Comparison of ENCODE assay signal across 19 cellular contexts in the genomic region with DNA sequence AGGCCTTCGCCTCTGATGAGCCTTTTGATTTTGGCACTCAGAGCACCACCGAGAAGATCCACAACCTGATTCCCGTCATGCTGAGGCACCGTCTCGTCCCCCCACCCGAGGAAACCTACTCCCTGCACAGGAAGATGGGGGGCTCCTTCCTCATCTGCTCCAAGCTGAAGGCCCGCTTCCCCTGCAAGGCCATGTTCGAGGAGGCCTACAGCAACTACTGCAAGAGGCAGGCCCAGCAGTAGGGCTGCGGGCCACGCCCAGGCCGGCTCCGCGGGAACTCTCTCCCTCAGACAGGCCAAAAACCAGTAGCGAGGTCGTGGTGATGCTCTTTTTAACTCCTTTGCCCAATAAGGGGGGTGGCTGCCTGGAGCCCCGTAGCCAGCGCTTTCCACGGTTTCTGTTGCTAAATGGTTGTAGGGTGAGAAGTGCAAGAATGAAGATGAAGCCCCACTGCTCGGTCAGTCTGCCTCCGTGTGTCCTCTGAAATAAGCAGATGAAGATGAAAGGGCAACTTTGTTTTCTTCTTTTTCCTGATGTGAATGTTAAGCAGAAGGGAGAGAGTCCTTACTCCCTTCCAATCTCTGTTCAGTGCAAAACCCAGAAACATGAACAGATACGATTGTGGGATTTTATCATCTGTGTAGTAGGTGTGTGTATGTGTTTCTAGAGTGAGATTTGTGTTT. TPM values are rescaled to one million over a fixed set of nuclear protein-coding genes. Genes with fewer than 3 reads are reported as not detected.
DNase-seq lines count a peak whose midpoint lies in the region; ATAC-seq, FAIRE-seq and TF ChIP-seq lines count a peak whose summit lies in the region.
"Had no signal": no experiment of that assay in that cellular context is flagged by ENCODE, and none has a peak within 500 bp of the region (broad histone marks: within the 10 kb centered on the region; RNA-seq: fewer than 3 reads in every experiment).

No MANE protein-coding gene starts in this region.

- H3K27me3 ChIP-seq in K562 (ENCODE audit: control insufficient read depth in 2 of 2, insufficient read depth in 2 of 2, low read length in 2 of 2) = no peaks in the 10 kb centered on the region
- H3K27me3 ChIP-seq in lung (ENCODE audit: control insufficient read depth, insufficient read depth) = no peaks in the 10 kb centered on the region
- H3K27me3 ChIP-seq: BLaER1 treated with 17β-estradiol and CSF1 and Interleukin-3, amounts not matched to agents 10 nM and 100 nM had no signal

- no peaks in the 10 kb centered on the region for H4K20me1 ChIP-seq in K562 (replicated peaks; ENCODE audit: control insufficient read depth, insufficient read depth, low read length)

- H3K9ac ChIP-seq in K562 (ENCODE audit: insufficient read depth in 1 of 2, low read depth in 2 of 2, low read length in 2 of 2) = 0 out of 4 replicates have a peak overlapping the region, but pooled peaks of 1 of the 2 experiments have one; percentile 9

- no peak overlapping the region for H2AFZ ChIP-seq in K562 (ENCODE audit: low read depth, low read length)

- TF ChIP-seq EP300 in K562 (IDR thresholded peaks at IDR 0.05; ENCODE audit: low read length) = no peak

- H3K4me1 ChIP-seq in K562 (replicated peaks in 1 of 2; ENCODE audit: control insufficient read depth in 2 of 2, insufficient read depth in 2 of 2, low read length in 2 of 2) = peaks cover 22 to 52% of the 10 kb centered on the region in 2 experiments
- H3K4me1 ChIP-seq in lung (ENCODE audit: control insufficient read depth in 2 of 2, insufficient read depth in 2 of 2, low read length in 2 of 2) = peaks cover 2 to 13% of the 10 kb centered on the region in 2 donors

- H3K36me3 ChIP-seq in K562 (ENCODE audit: control insufficient read depth, insufficient read depth, low read length) = peaks cover 54% of the 10 kb centered on the region
- H3K36me3 ChIP-seq in lung (ENCODE audit: control insufficient read depth in 2 of 2, insufficient read depth in 2 of 2, low read length in 2 of 2) = peaks cover 0 to 47% of the 10 kb centered on the region in 2 donors

- H3K27ac Mint-ChIP-seq in activated CD8-positive, alpha-beta T cell treated with anti-CD3 and anti-CD28 coated beads, Interleukin-2, amount 10 ng/mL, durations not matched to agents 7 days and 5 days = no peak overlapping the region
- no peak overlapping the region for H3K27ac Mint-ChIP-seq in activated CD8-positive, alpha-beta T cell treated with anti-CD3 and anti-CD28 coated beads for 36 hours
- H3K27ac Mint-ChIP-seq: activated CD4-positive, alpha-beta memory T cell treated with anti-CD3 and anti-CD28 coated beads for 36 hours had no signal

- H3K9me3 ChIP-seq in K562 (replicated peaks; ENCODE audit: control insufficient read depth, insufficient read depth, low read depth, low read length) (no peaks in the 10 kb centered on the region), lung (ENCODE audit: control insufficient read depth in 2 of 2, insufficient read depth in 1 of 2, low read length in 1 of 2) (peaks cover 0 to 1% of the 10 kb centered on the region in 2 donors)
- H3K9me3 ChIP-seq: BLaER1 treated with 17β-estradiol and CSF1 and Interleukin-3, amounts not matched to agents 10 nM and 100 nM had no signal

- peaks cover 16% of the 10 kb centered on the region for H3K4me1 Mint-ChIP-seq in activated CD8-positive, alpha-beta T cell treated with anti-CD3 and anti-CD28 coated beads, Interleukin-2, amount 10 ng/mL, durations not matched to agents 7 days and 5 days (ENCODE audit: low read depth)
- H3K4me1 Mint-ChIP-seq in activated CD8-positive, alpha-beta T cell treated with anti-CD3 and anti-CD28 coated beads for 36 hours (ENCODE audit: low read depth) = peaks cover 24% of the 10 kb centered on the region

- H3K4me3 ChIP-seq in K562 = no peak overlapping the region
- no peak overlapping the region for H3K4me3 ChIP-seq in lung
- H3K4me3 ChIP-seq: BLaER1 treated with 17β-estradiol and CSF1 and Interleukin-3, amounts not matched to agents 10 nM and 100 nM; SK-N-MC had no signal

- WGBS in K562 (ENCODE audit: insufficient coverage, low coverage, missing lambda C conversion rate) = 83% methylated on average over 21 of the region's 21 CpGs
- WGBS in lung, 2 donors = 83 to 87% methylated on average over 21 of the region's 21 CpGs

- H3K9me3 Mint-ChIP-seq in activated CD8-positive, alpha-beta T cell treated with anti-CD3 and anti-CD28 coated beads, Interleukin-2, amount 10 ng/mL, durations not matched to agents 7 days and 5 days (ENCODE audit: insufficient read depth) = no peaks in the 10 kb centered on the region
- no peaks in the 10 kb centered on the region for H3K9me3 Mint-ChIP-seq in activated CD8-positive, alpha-beta T cell treated with anti-CD3 and anti-CD28 coated beads for 36 hours
- H3K9me3 Mint-ChIP-seq: activated CD4-positive, alpha-beta memory T cell treated with anti-CD3 and anti-CD28 coated beads for 36 hours had no signal

- no TSS peak for BruUV-seq in K562 (replicated peaks; lab: Mats Ljungman, UMichigan)

- intact Hi-C loops in activated CD8-positive, alpha-beta T cell treated with anti-CD3 and anti-CD28 coated beads for 36 hours (cut with micrococcal nuclease) = no loop called here
- intact Hi-C loops in K562 (cut with micrococcal nuclease) = no loop called here

- no peaks in the 10 kb centered on the region for H3K79me2 ChIP-seq in K562 (ENCODE audit: control insufficient read depth, insufficient read depth, low read length)

- TF ChIP-seq RAD21 in K562 (CRISPR knock-in tag; conservative IDR thresholded peaks at IDR 0.05 in 1 of 2, IDR thresholded peaks at IDR 0.05 in 1 of 2) = no peak

- in situ Hi-C loops in K562 (cut with MboI) = no loop called here

- no peak overlapping the region for H3K4me2 ChIP-seq in K562 (ENCODE audit: insufficient read depth, low read length)
- H3K4me2 ChIP-seq: BLaER1 treated with 17β-estradiol and CSF1 and Interleukin-3, amounts not matched to agents 10 nM and 100 nM had no signal

- FAIRE-seq in K562 (lab: Jason Lieb, UNC) = peak; percentile 15
- FAIRE-seq: colon, TTC549 had no signal

- TF ChIP-seq CTCF in activated CD8-positive, alpha-beta T cell treated with anti-CD3 and anti-CD28 coated beads for 36 hours (IDR thresholded peaks at IDR 0.05) = no peak
- TF ChIP-seq CTCF in K562 (IDR thresholded peaks at IDR 0.05 in 2 of 3, conservative IDR thresholded peaks at IDR 0.05 in 1 of 3; ENCODE audit: insufficient read depth in 2 of 3, low read depth in 1 of 3, low read length in 3 of 3) (no peak), lung (IDR thresholded peaks at IDR 0.05; ENCODE audit: control extremely low read depth, extremely low read depth) (no peak)

- CTCF ChIA-PET in activated CD8-positive, alpha-beta T cell treated with anti-CD3 and anti-CD28 coated beads, Interleukin-2, amount 10 ng/mL, durations not matched to agents 7 days and 5 days (lab: Charles Lee) = no interaction called here
- CTCF ChIA-PET in activated CD8-positive, alpha-beta T cell treated with anti-CD3 and anti-CD28 coated beads for 36 hours (lab: Charles Lee) = no interaction called here
- CTCF ChIA-PET in K562 (lab: Yijun Ruan, JAX; ENCODE audit: low intra/inter-chr PET ratio) = no interaction called here

- peak; percentile 17 for DNase-seq in activated CD8-positive, alpha-beta T cell treated with anti-CD3 and anti-CD28 coated beads, Interleukin-2, amount 10 ng/mL, durations not matched to agents 7 days and 5 days
- DNase-seq in activated CD8-positive, alpha-beta T cell treated with anti-CD3 and anti-CD28 coated beads for 36 hours = no peak
- DNase-seq in K562 (ENCODE audit: extremely low read depth in 1 of 4, low spot score in 3 of 4) (no peak), lung (ENCODE audit: low spot score) (peak; percentile 26), superior temporal gyrus (ENCODE audit: extremely low spot score) (peak; percentile 64), NCI-H2196 (lab: John Stamatoyannopoulos, UW; ENCODE audit: unreplicated experiment) (no peak)
- no peak for DNase-seq in stimulated activated CD4-positive, alpha-beta T cell treated with anti-CD3 and anti-CD28 coated beads, Interleukin-2, amount 100 ng/mL, for 24 hours
- DNase-seq: activated CD4-positive, alpha-beta memory T cell treated with anti-CD3 and anti-CD28 coated beads for 36 hours; amniotic stem cell; DND-41; GOT3; NCI-H1436 treated with DMSO at 0.1 percent for 48 hours; NCI-H510A had no signal

- no peak for TF ChIP-seq POLR2A in K562 (conservative IDR thresholded peaks at IDR 0.05)

- no peaks in the 10 kb centered on the region for H3K36me3 Mint-ChIP-seq in activated CD8-positive, alpha-beta T cell treated with anti-CD3 and anti-CD28 coated beads, Interleukin-2, amount 10 ng/mL, durations not matched to agents 7 days and 5 days (ENCODE audit: low read depth)
- H3K36me3 Mint-ChIP-seq in activated CD8-positive, alpha-beta T cell treated with anti-CD3 and anti-CD28 coated beads for 36 hours (ENCODE audit: low read depth) = peaks cover 11% of the 10 kb centered on the region

- no peaks in the 10 kb centered on the region for H3K9me1 ChIP-seq in K562 (ENCODE audit: control insufficient read depth, insufficient read depth, low read length)

- H3K4me3 Mint-ChIP-seq in activated CD8-positive, alpha-beta T cell treated with anti-CD3 and anti-CD28 coated beads, Interleukin-2, amount 10 ng/mL, durations not matched to agents 7 days and 5 days = no peak overlapping the region
- H3K4me3 Mint-ChIP-seq in activated CD8-positive, alpha-beta T cell treated with anti-CD3 and anti-CD28 coated beads for 36 hours = no peak overlapping the region
- H3K4me3 Mint-ChIP-seq: activated CD4-positive, alpha-beta memory T cell treated with anti-CD3 and anti-CD28 coated beads for 36 hours had no signal

- H3K27ac ChIP-seq in K562 (ENCODE audit: extremely low read depth, low read depth, low read length) (no peak overlapping the region), lung (ENCODE audit: low read depth in 1 of 2, low read length in 1 of 2) (peak overlapping the region in 1 of 2 donors; percentile 21)
- H3K27ac ChIP-seq: BLaER1 treated with 17β-estradiol and CSF1 and Interleukin-3, amounts not matched to agents 10 nM and 100 nM; epithelial cell of prostate; SK-N-MC had no signal

- POLR2A ChIA-PET in activated CD8-positive, alpha-beta T cell treated with anti-CD3 and anti-CD28 coated beads, Interleukin-2, amount 10 ng/mL, durations not matched to agents 7 days and 5 days (lab: Charles Lee) = interaction anchor here (0.5 kb wide), 1 partner anchor 25 kb away, joined by 3 read pairs; no protein-coding TSS in a partner anchor
- POLR2A ChIA-PET in activated CD8-positive, alpha-beta T cell treated with anti-CD3 and anti-CD28 coated beads for 36 hours (lab: Charles Lee) = no interaction called here
- POLR2A ChIA-PET in K562 (lab: Yijun Ruan, JAX) = interaction anchor here (1.4 kb wide), 1 partner anchor 10 kb away, joined by 5 read pairs; no protein-coding TSS in a partner anchor

- no peak for ATAC-seq in activated CD8-positive, alpha-beta T cell treated with anti-CD3 and anti-CD28 coated beads, Interleukin-2, amount 10 ng/mL, durations not matched to agents 7 days and 5 days
- no peak for ATAC-seq in activated CD8-positive, alpha-beta T cell treated with anti-CD3 and anti-CD28 coated beads for 36 hours
- ATAC-seq in K562 = no peak
- no peak for ATAC-seq in lung (ENCODE audit: insufficient read depth, low FRiP score)
- ATAC-seq in HG03108 (IDR thresholded peaks at IDR 0.05; ENCODE audit: unreplicated experiment) = no peak

- H3K27me3 Mint-ChIP-seq in activated CD8-positive, alpha-beta T cell treated with anti-CD3 and anti-CD28 coated beads, Interleukin-2, amount 10 ng/mL, durations not matched to agents 7 days and 5 days (ENCODE audit: low read depth) = no peaks in the 10 kb centered on the region
- H3K27me3 Mint-ChIP-seq in activated CD8-positive, alpha-beta T cell treated with anti-CD3 and anti-CD28 coated beads for 36 hours = no peaks in the 10 kb centered on the region
- H3K27me3 Mint-ChIP-seq: activated CD4-positive, alpha-beta memory T cell treated with anti-CD3 and anti-CD28 coated beads for 36 hours had no signal

RNA-seq across cellular contexts. Expression of gene COQ8A, which starts 46.5 kb away (rescaled TPM):
- total RNA-seq in activated CD8-positive, alpha-beta T cell treated with anti-CD3 and anti-CD28 coated beads, Interleukin-2, amount 10 ng/mL, durations not matched to agents 7 days and 5 days = 10 to 100 TPM; 12.1 to 16.4 TPM
- 10 to 100 TPM; 25.3 to 27.2 TPM for total RNA-seq in activated CD8-positive, alpha-beta T cell treated with anti-CD3 and anti-CD28 coated beads for 36 hours
- total RNA-seq in K562 (2011; cell fraction: chromatin; rRNA removed; ENCODE audit: low replicate concordance) = 36.8 and 53.6 TPM in 2 replicates
- 34.5 and 34.7 TPM in 2 replicates for total RNA-seq in K562 (2011; cell fraction: nucleolus; rRNA removed)
- total RNA-seq in K562 (2011; cell fraction: nucleoplasm; rRNA removed) = 35.6 and 48.2 TPM in 2 replicates
- total RNA-seq in K562 (2014; rRNA removed) = 40.1 and 45.0 TPM in 2 replicates
- total RNA-seq in K562 (2014; rRNA removed; fragmentation: Illumina TruSeq; extraction: Trizol) = 18.4 and 18.6 TPM in 2 replicates
- total RNA-seq in K562 (2015; rRNA removed; fragmentation: Illumina TruSeq; extraction: Trizol) = 20.5 and 20.7 TPM in 2 replicates
- total RNA-seq in K562 (2021) = 44.3 and 54.3 TPM in 2 replicates
- 38.4 and 40.1 TPM in 2 replicates for polyA plus RNA-seq in K562 (2011; rRNA removed)
- 36.3 and 44.9 TPM in 2 replicates for polyA plus RNA-seq in K562 (2011; cell fraction: cytosol; rRNA removed)
- 78.8 and 89.1 TPM in 2 replicates for polyA plus RNA-seq in K562 (2011; cell fraction: nucleus; rRNA removed)
- polyA plus RNA-seq in K562 (2012) = 27.1 and 42.6 TPM in 2 replicates
- polyA plus RNA-seq in K562 (2014; fragmentation: Illumina TruSeq; extraction: Trizol) = 32.4 and 42.5 TPM in 2 replicates
- 1 to 10 TPM; 2.6 to 4.1 TPM for polyA plus RNA-seq in K562 (2014; fragmentation: Nextera tagmentation; extraction: Ambion mirVana)
- polyA plus RNA-seq in K562 (2014; rRNA removed) = 38.0 and 45.7 TPM in 2 replicates
- polyA minus RNA-seq in K562 (2011; rRNA and poly(A)+ RNA removed) = 18.9 and 22.0 TPM in 2 replicates
- 18.2 and 22.0 TPM in 2 replicates for polyA minus RNA-seq in K562 (2011; cell fraction: cytosol; rRNA and poly(A)+ RNA removed)
- polyA minus RNA-seq in K562 (2011; cell fraction: nucleus; rRNA and poly(A)+ RNA removed) = 18.6 and 21.1 TPM in 2 replicates
- 10 to 100 TPM; 27.4 to 50.5 TPM for total RNA-seq in lung
- polyA plus RNA-seq in lung = 10 to 100 TPM; 16.2 to 30.7 TPM

Comparison
In these comparisons a context has a peak if more than half of its experiments do, and no peak if none do; other contexts are left out.
1. DNase-seq: peak in activated CD8-positive, alpha-beta T cell treated with anti-CD3 and anti-CD28 coated beads, Interleukin-2, amount 10 ng/mL, durations not matched to agents 7 days and 5 days (single experiment), lung (single experiment) and superior temporal gyrus (single experiment); none in activated CD8-positive, alpha-beta T cell treated with anti-CD3 and anti-CD28 coated beads for 36 hours (single experiment), K562 (0 of 4), stimulated activated CD4-positive, alpha-beta T cell treated with anti-CD3 and anti-CD28 coated beads, Interleukin-2, amount 100 ng/mL, for 24 hours (0 of 2) and NCI-H2196 (single experiment).